In the genomic region with DNA sequence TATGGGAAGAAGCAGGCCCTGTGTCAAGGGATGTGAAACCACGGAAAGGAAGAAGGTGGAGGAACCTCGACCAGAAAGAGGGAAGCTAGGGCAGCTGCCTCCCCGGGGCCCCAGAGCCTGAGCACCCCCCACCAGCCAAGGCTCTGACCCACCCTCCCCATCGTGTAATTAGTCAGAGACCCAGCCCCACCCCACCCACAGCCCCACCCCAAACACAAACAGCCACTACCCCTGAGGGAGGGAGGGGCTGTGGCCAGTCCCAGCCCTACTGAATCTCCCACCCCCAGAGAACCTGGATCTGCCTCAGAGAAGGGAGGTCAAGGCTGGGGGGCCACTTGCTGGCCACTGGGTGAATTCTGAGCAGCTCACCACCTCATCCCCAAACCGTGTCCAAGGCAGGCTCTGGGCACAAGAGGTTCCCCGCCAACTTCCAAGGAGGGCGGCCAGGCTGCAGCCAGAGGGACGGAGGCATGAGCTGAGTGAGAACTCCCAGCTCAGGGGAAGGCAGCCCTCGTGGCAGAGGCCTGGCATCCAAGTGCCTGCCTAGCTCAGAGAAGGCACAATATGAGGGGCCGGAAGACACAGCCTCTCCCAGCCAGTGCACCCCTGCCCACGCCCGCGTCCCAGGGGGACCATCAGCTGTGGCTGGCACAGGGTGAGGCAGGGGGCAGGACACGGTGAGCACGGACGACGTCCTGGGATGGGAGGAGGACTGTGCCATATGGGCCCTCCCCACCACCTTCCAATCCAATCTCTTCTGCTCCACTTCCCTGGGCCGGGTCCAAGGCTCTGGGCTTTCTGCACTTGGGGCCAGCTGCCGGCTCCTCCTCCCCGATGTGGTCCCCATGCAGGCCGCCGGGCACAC, we compare ENCODE assay signal across 1 cellular context.
TF ChIP-seq lines count a peak whose summit lies in the region.

No MANE protein-coding gene starts in this region.

TF ChIP-seq in WTC11, 78 proteins besides CTCF, POLR2A, EP300 and RAD21 (continued from another document):
- TF ChIP-seq, protein P1, sequence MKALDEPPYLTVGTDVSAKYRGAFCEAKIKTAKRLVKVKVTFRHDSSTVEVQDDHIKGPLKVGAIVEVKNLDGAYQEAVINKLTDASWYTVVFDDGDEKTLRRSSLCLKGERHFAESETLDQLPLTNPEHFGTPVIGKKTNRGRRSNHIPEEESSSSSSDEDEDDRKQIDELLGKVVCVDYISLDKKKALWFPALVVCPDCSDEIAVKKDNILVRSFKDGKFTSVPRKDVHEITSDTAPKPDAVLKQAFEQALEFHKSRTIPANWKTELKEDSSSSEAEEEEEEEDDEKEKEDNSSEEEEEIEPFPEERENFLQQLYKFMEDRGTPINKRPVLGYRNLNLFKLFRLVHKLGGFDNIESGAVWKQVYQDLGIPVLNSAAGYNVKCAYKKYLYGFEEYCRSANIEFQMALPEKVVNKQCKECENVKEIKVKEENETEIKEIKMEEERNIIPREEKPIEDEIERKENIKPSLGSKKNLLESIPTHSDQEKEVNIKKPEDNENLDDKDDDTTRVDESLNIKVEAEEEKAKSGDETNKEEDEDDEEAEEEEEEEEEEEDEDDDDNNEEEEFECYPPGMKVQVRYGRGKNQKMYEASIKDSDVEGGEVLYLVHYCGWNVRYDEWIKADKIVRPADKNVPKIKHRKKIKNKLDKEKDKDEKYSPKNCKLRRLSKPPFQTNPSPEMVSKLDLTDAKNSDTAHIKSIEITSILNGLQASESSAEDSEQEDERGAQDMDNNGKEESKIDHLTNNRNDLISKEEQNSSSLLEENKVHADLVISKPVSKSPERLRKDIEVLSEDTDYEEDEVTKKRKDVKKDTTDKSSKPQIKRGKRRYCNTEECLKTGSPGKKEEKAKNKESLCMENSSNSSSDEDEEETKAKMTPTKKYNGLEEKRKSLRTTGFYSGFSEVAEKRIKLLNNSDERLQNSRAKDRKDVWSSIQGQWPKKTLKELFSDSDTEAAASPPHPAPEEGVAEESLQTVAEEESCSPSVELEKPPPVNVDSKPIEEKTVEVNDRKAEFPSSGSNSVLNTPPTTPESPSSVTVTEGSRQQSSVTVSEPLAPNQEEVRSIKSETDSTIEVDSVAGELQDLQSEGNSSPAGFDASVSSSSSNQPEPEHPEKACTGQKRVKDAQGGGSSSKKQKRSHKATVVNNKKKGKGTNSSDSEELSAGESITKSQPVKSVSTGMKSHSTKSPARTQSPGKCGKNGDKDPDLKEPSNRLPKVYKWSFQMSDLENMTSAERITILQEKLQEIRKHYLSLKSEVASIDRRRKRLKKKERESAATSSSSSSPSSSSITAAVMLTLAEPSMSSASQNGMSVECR (CRISPR knock-in tag; IDR thresholded peaks at IDR 0.05; ENCODE audit: borderline replicate concordance) = no peak
- TF ChIP-seq NR1H2 (CRISPR knock-in tag; IDR thresholded peaks at IDR 0.05) (no peak), SMAD3 (CRISPR knock-in tag; IDR thresholded peaks at IDR 0.05; ENCODE audit: borderline replicate concordance) (no peak), FOXK1 (CRISPR knock-in tag; IDR thresholded peaks at IDR 0.05) (no peak), ZNF232 (CRISPR knock-in tag; IDR thresholded peaks at IDR 0.05) (no peak), SP1 (CRISPR knock-in tag; conservative IDR thresholded peaks at IDR 0.05) (no peak), ETV6 (CRISPR knock-in tag; IDR thresholded peaks at IDR 0.05) (no peak)
